Comparison of ENCODE assay signal across 8 cellular contexts in genomic region chr4:140757220-140757607, GRCh38. TPM values are rescaled to one million over a fixed set of nuclear protein-coding genes. Genes with fewer than 3 reads are reported as not detected.
A peak's percentile ranks its signal among the peaks of the same experiment; 100 is the strongest.
DNase-seq lines count a peak whose midpoint lies in the region; ATAC-seq and TF ChIP-seq lines count a peak whose summit lies in the region.

No MANE protein-coding gene starts in this region.

- H3K27ac Mint-ChIP-seq in H9 = no peak overlapping the region; a peak in 1 of 7 replicates
- no peak overlapping the region for H3K27ac Mint-ChIP-seq in activated CD8-positive, alpha-beta T cell treated with anti-CD3 and anti-CD28 coated beads for 36 hours

- no peak overlapping the region for H2BK5ac ChIP-seq in H9 (ENCODE audit: insufficient read length, low read length)

- H3K27ac ChIP-seq in H9 (ENCODE audit: insufficient read length, low read depth, low read length) = no peak overlapping the region
- peak overlapping the region; percentile 98 for H3K27ac ChIP-seq in left ventricle myocardium inferior (replicated peaks)

- no peak overlapping the region for H2AK5ac ChIP-seq in H9 (ENCODE audit: insufficient read length, low read length)

- WGBS in H9 (ENCODE audit: extremely low coverage, insufficient read length, low lambda C conversion rate) = no CpG with 5 or more reads among the region's 4 CpGs

- H3K79me1 ChIP-seq in H9 (ENCODE audit: insufficient read depth, low read depth, low read length, poor library complexity, severe bottlenecking) = no peaks in the 10 kb centered on the region

- no peak overlapping the region for H3T11ph ChIP-seq in H9 (ENCODE audit: low read length)

- peaks cover 16% of the 10 kb centered on the region in 2 experiments for H3K4me1 Mint-ChIP-seq in H9
- H3K4me1 Mint-ChIP-seq in activated CD8-positive, alpha-beta T cell treated with anti-CD3 and anti-CD28 coated beads for 36 hours (ENCODE audit: low read depth) = peaks cover 8% of the 10 kb centered on the region

- H2BK12ac ChIP-seq in H9 (ENCODE audit: insufficient read length, low read depth, low read length) = no peak overlapping the region

- TF ChIP-seq CTCF in H9 (conservative IDR thresholded peaks at IDR 0.05) = no peak
- no peak for TF ChIP-seq CTCF in activated CD8-positive, alpha-beta T cell treated with anti-CD3 and anti-CD28 coated beads for 36 hours (IDR thresholded peaks at IDR 0.05)
- TF ChIP-seq CTCF in left ventricle myocardium inferior (IDR thresholded peaks at IDR 0.05; ENCODE audit: borderline replicate concordance) = no peak

- H3K9ac ChIP-seq in H9 (ENCODE audit: extremely low read depth, insufficient read length, low read length) (no peak overlapping the region), skeletal muscle satellite cell (ENCODE audit: low read depth, low read length) (no peak overlapping the region)

- H2BK120ac ChIP-seq in H9 (ENCODE audit: low read depth, low read length, poor library complexity, severe bottlenecking) = no peak overlapping the region

- peaks cover 4% of the 10 kb centered on the region for H3K23me2 ChIP-seq in H9 (ENCODE audit: insufficient read length, low read depth, low read length, poor library complexity, severe bottlenecking)

- no peaks in the 10 kb centered on the region for H3K36me3 ChIP-seq in left ventricle myocardium inferior
- no peaks in the 10 kb centered on the region for H3K36me3 ChIP-seq in skeletal muscle satellite cell (ENCODE audit: insufficient read depth, low read length)

- POLR2A ChIA-PET in activated CD8-positive, alpha-beta T cell treated with anti-CD3 and anti-CD28 coated beads for 36 hours (lab: Charles Lee) = no interaction called here

- no peak overlapping the region for H3K56ac ChIP-seq in H9 (ENCODE audit: insufficient read length, low read depth, low read length)

- H3K9me3 Mint-ChIP-seq in H9 = no peaks in the 10 kb centered on the region; a peak in 1 of 5 replicates
- no peaks in the 10 kb centered on the region for H3K9me3 Mint-ChIP-seq in activated CD8-positive, alpha-beta T cell treated with anti-CD3 and anti-CD28 coated beads for 36 hours

- H4K91ac ChIP-seq in H9 (ENCODE audit: insufficient read length, low read depth, low read length) = no peak overlapping the region

- no peak for ATAC-seq in activated CD8-positive, alpha-beta T cell treated with anti-CD3 and anti-CD28 coated beads for 36 hours
- ATAC-seq in HG03571 (IDR thresholded peaks at IDR 0.05; ENCODE audit: unreplicated experiment) (no peak), HG03135 (IDR thresholded peaks at IDR 0.05; ENCODE audit: unreplicated experiment) (no peak), GM21526 (IDR thresholded peaks at IDR 0.05; ENCODE audit: low FRiP score, unreplicated experiment) (no peak)

- no peaks in the 10 kb centered on the region for H3K79me2 ChIP-seq in H9 (ENCODE audit: insufficient read depth, low read length)

- intact Hi-C loops in activated CD8-positive, alpha-beta T cell treated with anti-CD3 and anti-CD28 coated beads for 36 hours (cut with micrococcal nuclease) = no loop called here
- intact Hi-C loops in left ventricle myocardium inferior (cut with micrococcal nuclease) = no loop called here

- H3K4ac ChIP-seq in H9 (ENCODE audit: low read depth, low read length) = no peak overlapping the region

- H2BK15ac ChIP-seq in H9 (ENCODE audit: low read depth, low read length) = no peak overlapping the region

- H3K27me3 ChIP-seq in H9 (ENCODE audit: insufficient read depth, low read length) (peaks cover 31% of the 10 kb centered on the region), left ventricle myocardium inferior (ENCODE audit: low read depth) (no peaks in the 10 kb centered on the region), skeletal muscle satellite cell (ENCODE audit: control insufficient read depth, insufficient read depth, low read length) (no peaks in the 10 kb centered on the region)

- no peak overlapping the region for H3K23ac ChIP-seq in H9 (ENCODE audit: insufficient read length, low read depth, low read length)

- CTCF ChIA-PET in activated CD8-positive, alpha-beta T cell treated with anti-CD3 and anti-CD28 coated beads for 36 hours (lab: Charles Lee) = interaction anchor here (1.2 kb wide), 1 partner anchor 397 kb away, joined by 3 read pairs; no protein-coding TSS in a partner anchor

- no peaks in the 10 kb centered on the region for H4K20me1 ChIP-seq in H9 (ENCODE audit: control insufficient read depth, insufficient read depth, insufficient read length)

- peaks cover 92% of the 10 kb centered on the region for H3K27me3 Mint-ChIP-seq in H9 (ENCODE audit: low read depth)
- H3K27me3 Mint-ChIP-seq in activated CD8-positive, alpha-beta T cell treated with anti-CD3 and anti-CD28 coated beads for 36 hours = peaks cover 33% of the 10 kb centered on the region

- H3K9me3 ChIP-seq in H9 (ENCODE audit: control insufficient read depth, low read depth, low read length) (no peaks in the 10 kb centered on the region), left ventricle myocardium inferior (replicated peaks) (no peaks in the 10 kb centered on the region), skeletal muscle satellite cell (replicated peaks; ENCODE audit: low read length) (no peaks in the 10 kb centered on the region)

- no peak overlapping the region for H2BK20ac ChIP-seq in H9 (ENCODE audit: low read depth, low read length, poor library complexity, severe bottlenecking)

- no peak overlapping the region for H2AFZ ChIP-seq in H9 (ENCODE audit: low read length)

- H3K18ac ChIP-seq in H9 (ENCODE audit: insufficient read length, low read depth, low read length) = no peak overlapping the region

- peak overlapping the region; percentile 77 for H3K4me3 ChIP-seq in left ventricle myocardium inferior
- H3K4me3 ChIP-seq in skeletal muscle satellite cell (ENCODE audit: low read length) = peak overlapping the region; percentile 92

- H3K4me2 ChIP-seq in H9 (ENCODE audit: insufficient read depth, insufficient read length, low read length) (no peak overlapping the region), skeletal muscle satellite cell (ENCODE audit: low read length) (peak overlapping the region; percentile 90)

- no peak overlapping the region for H4K8ac ChIP-seq in H9 (replicated peaks; ENCODE audit: insufficient read length, low read depth, low read length)

- peak overlapping the region; percentile 56 to 85 for H3K4me3 Mint-ChIP-seq in H9
- H3K4me3 Mint-ChIP-seq in activated CD8-positive, alpha-beta T cell treated with anti-CD3 and anti-CD28 coated beads for 36 hours = peak overlapping the region; percentile 9

- H4K5ac ChIP-seq in H9 (ENCODE audit: insufficient read length, low read depth, low read length) = no peak overlapping the region

- DNase-seq in H9 (no peak), left ventricle myocardium inferior (no peak), cerebellar nuclear complex (lab: John Stamatoyannopoulos, UW) (no peak)
- DNase-seq in activated CD8-positive, alpha-beta T cell treated with anti-CD3 and anti-CD28 coated beads for 36 hours = no peak

- no peak overlapping the region for H3K14ac ChIP-seq in H9 (ENCODE audit: insufficient read depth, low read length)

- no peaks in the 10 kb centered on the region; the same call in 1 of the 2 replicates for H3K4me1 ChIP-seq in H9 (ENCODE audit: insufficient read depth, low read length)
- peaks cover 56% of the 10 kb centered on the region for H3K4me1 ChIP-seq in left ventricle myocardium inferior
- H3K4me1 ChIP-seq in skeletal muscle satellite cell (ENCODE audit: control insufficient read depth, insufficient read depth, low read length) = peaks cover 7% of the 10 kb centered on the region

- no peaks in the 10 kb centered on the region for H3K36me3 Mint-ChIP-seq in H9 (ENCODE audit: insufficient read depth in 1 of 3, low read depth in 3 of 3)
- H3K36me3 Mint-ChIP-seq in activated CD8-positive, alpha-beta T cell treated with anti-CD3 and anti-CD28 coated beads for 36 hours (ENCODE audit: low read depth) = no peaks in the 10 kb centered on the region

RNA-seq across cellular contexts. Expression of gene TBC1D9, which starts 1.0 kb away (rescaled TPM):
- total RNA-seq in H9 (2021) (0.63 and 0.86 TPM in 2 replicates), left ventricle myocardium inferior (11.4 TPM)
- not detected for total RNA-seq in activated CD8-positive, alpha-beta T cell treated with anti-CD3 and anti-CD28 coated beads for 36 hours
- total RNA-seq in skeletal muscle satellite cell (2012; rRNA removed) = 28.0 and 28.1 TPM in 2 replicates
